ENCODE assay signal across 1 cellular context in the genomic region with DNA sequence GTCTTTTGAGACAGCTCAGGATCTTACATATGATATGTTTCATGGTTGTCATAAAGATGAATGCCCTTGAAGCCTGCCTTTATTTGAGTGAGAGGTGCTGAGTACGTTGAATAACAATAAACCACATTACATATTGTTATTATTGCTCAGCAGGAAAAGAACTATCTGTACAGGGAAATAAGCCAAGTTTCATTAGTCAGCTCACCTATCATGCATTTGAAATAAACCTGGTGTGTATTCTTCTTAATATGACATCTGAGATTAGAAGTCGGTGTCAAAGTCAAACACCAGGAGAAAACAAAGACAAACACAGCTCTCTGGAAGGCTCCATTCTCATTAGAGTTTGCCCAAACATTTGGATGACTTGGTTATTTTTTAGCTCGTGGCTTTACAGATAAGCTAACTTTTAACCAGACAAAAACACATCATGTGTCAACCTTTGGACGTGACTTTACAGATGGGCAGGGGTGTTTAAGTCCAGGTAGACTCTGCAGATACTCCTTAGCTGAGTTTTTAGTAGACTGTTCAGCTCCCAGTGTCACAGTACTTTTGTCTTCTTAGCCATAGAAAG.
TF ChIP-seq lines count a peak whose summit lies in the region.

No MANE protein-coding gene starts in this region.

TF ChIP-seq in HepG2, 621 proteins besides CTCF, POLR2A, EP300 and RAD21 (continued from another document and continues in another):
- TF ChIP-seq, protein P1, sequence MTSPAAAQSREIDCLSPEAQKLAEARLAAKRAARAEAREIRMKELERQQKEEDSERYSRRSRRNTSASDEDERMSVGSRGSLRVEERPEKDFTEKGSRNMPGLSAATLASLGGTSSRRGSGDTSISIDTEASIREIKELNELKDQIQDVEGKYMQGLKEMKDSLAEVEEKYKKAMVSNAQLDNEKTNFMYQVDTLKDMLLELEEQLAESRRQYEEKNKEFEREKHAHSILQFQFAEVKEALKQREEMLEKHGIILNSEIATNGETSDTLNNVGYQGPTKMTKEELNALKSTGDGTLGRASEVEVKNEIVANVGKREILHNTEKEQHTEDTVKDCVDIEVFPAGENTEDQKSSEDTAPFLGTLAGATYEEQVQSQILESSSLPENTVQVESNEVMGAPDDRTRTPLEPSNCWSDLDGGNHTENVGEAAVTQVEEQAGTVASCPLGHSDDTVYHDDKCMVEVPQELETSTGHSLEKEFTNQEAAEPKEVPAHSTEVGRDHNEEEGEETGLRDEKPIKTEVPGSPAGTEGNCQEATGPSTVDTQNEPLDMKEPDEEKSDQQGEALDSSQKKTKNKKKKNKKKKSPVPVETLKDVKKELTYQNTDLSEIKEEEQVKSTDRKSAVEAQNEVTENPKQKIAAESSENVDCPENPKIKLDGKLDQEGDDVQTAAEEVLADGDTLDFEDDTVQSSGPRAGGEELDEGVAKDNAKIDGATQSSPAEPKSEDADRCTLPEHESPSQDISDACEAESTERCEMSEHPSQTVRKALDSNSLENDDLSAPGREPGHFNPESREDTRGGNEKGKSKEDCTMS (CRISPR knock-in tag; conservative IDR thresholded peaks at IDR 0.05), result no peak
- TF ChIP-seq SMARCC2 (IDR thresholded peaks at IDR 0.05), result no peak
- TF ChIP-seq, protein P2, sequence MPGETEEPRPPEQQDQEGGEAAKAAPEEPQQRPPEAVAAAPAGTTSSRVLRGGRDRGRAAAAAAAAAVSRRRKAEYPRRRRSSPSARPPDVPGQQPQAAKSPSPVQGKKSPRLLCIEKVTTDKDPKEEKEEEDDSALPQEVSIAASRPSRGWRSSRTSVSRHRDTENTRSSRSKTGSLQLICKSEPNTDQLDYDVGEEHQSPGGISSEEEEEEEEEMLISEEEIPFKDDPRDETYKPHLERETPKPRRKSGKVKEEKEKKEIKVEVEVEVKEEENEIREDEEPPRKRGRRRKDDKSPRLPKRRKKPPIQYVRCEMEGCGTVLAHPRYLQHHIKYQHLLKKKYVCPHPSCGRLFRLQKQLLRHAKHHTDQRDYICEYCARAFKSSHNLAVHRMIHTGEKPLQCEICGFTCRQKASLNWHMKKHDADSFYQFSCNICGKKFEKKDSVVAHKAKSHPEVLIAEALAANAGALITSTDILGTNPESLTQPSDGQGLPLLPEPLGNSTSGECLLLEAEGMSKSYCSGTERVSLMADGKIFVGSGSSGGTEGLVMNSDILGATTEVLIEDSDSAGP (CRISPR knock-in tag; IDR thresholded peaks at IDR 0.05; ENCODE audit: borderline replicate concordance), result no peak
- TF ChIP-seq MIER2 (CRISPR knock-in tag; IDR thresholded peaks at IDR 0.05), result 0 out of 2 replicates have a peak, but pooled peaks have one; percentile 8
- TF ChIP-seq, protein P3, sequence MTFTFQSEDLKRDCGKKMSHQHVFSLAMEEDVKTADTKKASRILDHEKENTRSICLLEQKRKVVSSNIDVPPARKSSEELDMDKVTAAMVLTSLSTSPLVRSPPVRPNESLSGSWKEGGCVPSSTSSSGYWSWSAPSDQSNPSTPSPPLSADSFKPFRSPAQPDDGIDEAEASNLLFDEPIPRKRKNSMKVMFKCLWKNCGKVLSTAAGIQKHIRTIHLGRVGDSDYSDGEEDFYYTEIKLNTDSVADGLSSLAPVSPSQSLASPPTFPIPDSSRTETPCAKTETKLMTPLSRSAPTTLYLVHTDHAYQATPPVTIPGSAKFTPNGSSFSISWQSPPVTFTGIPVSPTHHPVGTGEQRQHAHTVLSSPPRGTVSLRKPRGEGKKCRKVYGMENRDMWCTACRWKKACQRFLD (CRISPR knock-in tag; IDR thresholded peaks at IDR 0.05; ENCODE audit: borderline replicate concordance), result no peak
- TF ChIP-seq ZFP62 (CRISPR knock-in tag; IDR thresholded peaks at IDR 0.05), result no peak
- TF ChIP-seq ZNF879 (CRISPR knock-in tag; IDR thresholded peaks at IDR 0.05), result no peak
- TF ChIP-seq, protein P4, sequence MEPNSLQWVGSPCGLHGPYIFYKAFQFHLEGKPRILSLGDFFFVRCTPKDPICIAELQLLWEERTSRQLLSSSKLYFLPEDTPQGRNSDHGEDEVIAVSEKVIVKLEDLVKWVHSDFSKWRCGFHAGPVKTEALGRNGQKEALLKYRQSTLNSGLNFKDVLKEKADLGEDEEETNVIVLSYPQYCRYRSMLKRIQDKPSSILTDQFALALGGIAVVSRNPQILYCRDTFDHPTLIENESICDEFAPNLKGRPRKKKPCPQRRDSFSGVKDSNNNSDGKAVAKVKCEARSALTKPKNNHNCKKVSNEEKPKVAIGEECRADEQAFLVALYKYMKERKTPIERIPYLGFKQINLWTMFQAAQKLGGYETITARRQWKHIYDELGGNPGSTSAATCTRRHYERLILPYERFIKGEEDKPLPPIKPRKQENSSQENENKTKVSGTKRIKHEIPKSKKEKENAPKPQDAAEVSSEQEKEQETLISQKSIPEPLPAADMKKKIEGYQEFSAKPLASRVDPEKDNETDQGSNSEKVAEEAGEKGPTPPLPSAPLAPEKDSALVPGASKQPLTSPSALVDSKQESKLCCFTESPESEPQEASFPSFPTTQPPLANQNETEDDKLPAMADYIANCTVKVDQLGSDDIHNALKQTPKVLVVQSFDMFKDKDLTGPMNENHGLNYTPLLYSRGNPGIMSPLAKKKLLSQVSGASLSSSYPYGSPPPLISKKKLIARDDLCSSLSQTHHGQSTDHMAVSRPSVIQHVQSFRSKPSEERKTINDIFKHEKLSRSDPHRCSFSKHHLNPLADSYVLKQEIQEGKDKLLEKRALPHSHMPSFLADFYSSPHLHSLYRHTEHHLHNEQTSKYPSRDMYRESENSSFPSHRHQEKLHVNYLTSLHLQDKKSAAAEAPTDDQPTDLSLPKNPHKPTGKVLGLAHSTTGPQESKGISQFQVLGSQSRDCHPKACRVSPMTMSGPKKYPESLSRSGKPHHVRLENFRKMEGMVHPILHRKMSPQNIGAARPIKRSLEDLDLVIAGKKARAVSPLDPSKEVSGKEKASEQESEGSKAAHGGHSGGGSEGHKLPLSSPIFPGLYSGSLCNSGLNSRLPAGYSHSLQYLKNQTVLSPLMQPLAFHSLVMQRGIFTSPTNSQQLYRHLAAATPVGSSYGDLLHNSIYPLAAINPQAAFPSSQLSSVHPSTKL (CRISPR knock-in tag; IDR thresholded peaks at IDR 0.05), result peak; percentile 74
- peak; percentile 64 for TF ChIP-seq FOXA3 (CRISPR knock-in tag; IDR thresholded peaks at IDR 0.05)
- TF ChIP-seq, protein P5, sequence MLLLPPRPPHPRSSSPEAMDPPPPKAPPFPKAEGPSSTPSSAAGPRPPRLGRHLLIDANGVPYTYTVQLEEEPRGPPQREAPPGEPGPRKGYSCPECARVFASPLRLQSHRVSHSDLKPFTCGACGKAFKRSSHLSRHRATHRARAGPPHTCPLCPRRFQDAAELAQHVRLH (CRISPR knock-in tag; IDR thresholded peaks at IDR 0.05; ENCODE audit: borderline replicate concordance, low read depth), result no peak
- no peak for TF ChIP-seq MAFF (IDR thresholded peaks at IDR 0.05; ENCODE audit: low read depth, low read length)
- TF ChIP-seq ZNF552 (CRISPR knock-in tag; IDR thresholded peaks at IDR 0.05; ENCODE audit: borderline replicate concordance), result no peak
- TF ChIP-seq NONO (IDR thresholded peaks at IDR 0.05), result no peak
- TF ChIP-seq NONO (CRISPR knock-in tag; conservative IDR thresholded peaks at IDR 0.05), result 0 out of 2 replicates have a peak, but pooled peaks have one; percentile 42
- no peak for TF ChIP-seq MYC (CRISPR knock-in tag; IDR thresholded peaks at IDR 0.05; ENCODE audit: borderline replicate concordance)
- 0 out of 2 replicates have a peak, but pooled peaks have one; percentile 27 for TF ChIP-seq ATF1 (CRISPR knock-in tag; IDR thresholded peaks at IDR 0.05)
- TF ChIP-seq GTF3A (CRISPR knock-in tag; conservative IDR thresholded peaks at IDR 0.05), result no peak
- TF ChIP-seq PHF21A (CRISPR knock-in tag; IDR thresholded peaks at IDR 0.05), result 0 out of 2 replicates have a peak, but pooled peaks have one; percentile 53
- peak; percentile 27 for TF ChIP-seq TCF7 (IDR thresholded peaks at IDR 0.05; ENCODE audit: low read depth)
- peak; percentile 91 for TF ChIP-seq MEF2D (CRISPR knock-in tag; IDR thresholded peaks at IDR 0.05)
- TF ChIP-seq NCOA2 (CRISPR knock-in tag; IDR thresholded peaks at IDR 0.05), result peak; percentile 52
- TF ChIP-seq, protein P6, sequence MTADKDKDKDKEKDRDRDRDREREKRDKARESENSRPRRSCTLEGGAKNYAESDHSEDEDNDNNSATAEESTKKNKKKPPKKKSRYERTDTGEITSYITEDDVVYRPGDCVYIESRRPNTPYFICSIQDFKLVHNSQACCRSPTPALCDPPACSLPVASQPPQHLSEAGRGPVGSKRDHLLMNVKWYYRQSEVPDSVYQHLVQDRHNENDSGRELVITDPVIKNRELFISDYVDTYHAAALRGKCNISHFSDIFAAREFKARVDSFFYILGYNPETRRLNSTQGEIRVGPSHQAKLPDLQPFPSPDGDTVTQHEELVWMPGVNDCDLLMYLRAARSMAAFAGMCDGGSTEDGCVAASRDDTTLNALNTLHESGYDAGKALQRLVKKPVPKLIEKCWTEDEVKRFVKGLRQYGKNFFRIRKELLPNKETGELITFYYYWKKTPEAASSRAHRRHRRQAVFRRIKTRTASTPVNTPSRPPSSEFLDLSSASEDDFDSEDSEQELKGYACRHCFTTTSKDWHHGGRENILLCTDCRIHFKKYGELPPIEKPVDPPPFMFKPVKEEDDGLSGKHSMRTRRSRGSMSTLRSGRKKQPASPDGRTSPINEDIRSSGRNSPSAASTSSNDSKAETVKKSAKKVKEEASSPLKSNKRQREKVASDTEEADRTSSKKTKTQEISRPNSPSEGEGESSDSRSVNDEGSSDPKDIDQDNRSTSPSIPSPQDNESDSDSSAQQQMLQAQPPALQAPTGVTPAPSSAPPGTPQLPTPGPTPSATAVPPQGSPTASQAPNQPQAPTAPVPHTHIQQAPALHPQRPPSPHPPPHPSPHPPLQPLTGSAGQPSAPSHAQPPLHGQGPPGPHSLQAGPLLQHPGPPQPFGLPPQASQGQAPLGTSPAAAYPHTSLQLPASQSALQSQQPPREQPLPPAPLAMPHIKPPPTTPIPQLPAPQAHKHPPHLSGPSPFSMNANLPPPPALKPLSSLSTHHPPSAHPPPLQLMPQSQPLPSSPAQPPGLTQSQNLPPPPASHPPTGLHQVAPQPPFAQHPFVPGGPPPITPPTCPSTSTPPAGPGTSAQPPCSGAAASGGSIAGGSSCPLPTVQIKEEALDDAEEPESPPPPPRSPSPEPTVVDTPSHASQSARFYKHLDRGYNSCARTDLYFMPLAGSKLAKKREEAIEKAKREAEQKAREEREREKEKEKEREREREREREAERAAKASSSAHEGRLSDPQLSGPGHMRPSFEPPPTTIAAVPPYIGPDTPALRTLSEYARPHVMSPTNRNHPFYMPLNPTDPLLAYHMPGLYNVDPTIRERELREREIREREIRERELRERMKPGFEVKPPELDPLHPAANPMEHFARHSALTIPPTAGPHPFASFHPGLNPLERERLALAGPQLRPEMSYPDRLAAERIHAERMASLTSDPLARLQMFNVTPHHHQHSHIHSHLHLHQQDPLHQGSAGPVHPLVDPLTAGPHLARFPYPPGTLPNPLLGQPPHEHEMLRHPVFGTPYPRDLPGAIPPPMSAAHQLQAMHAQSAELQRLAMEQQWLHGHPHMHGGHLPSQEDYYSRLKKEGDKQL (CRISPR knock-in tag; IDR thresholded peaks at IDR 0.05; ENCODE audit: low read depth), result peak; percentile 60; the same call in 1 of the 2 replicates
- TF ChIP-seq, protein P7, sequence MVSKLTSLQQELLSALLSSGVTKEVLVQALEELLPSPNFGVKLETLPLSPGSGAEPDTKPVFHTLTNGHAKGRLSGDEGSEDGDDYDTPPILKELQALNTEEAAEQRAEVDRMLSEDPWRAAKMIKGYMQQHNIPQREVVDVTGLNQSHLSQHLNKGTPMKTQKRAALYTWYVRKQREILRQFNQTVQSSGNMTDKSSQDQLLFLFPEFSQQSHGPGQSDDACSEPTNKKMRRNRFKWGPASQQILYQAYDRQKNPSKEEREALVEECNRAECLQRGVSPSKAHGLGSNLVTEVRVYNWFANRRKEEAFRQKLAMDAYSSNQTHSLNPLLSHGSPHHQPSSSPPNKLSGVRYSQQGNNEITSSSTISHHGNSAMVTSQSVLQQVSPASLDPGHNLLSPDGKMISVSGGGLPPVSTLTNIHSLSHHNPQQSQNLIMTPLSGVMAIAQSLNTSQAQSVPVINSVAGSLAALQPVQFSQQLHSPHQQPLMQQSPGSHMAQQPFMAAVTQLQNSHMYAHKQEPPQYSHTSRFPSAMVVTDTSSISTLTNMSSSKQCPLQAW (CRISPR knock-in tag; IDR thresholded peaks at IDR 0.05), result 0 out of 2 replicates have a peak, but pooled peaks have one; percentile 53
- peak; percentile 45; the same call in 1 of the 2 replicates for TF ChIP-seq ZNF556 (CRISPR knock-in tag; IDR thresholded peaks at IDR 0.05; ENCODE audit: borderline replicate concordance)
- no peak for TF ChIP-seq EZH2 (conservative IDR thresholded peaks at IDR 0.05; ENCODE audit: low read depth, low read length)
- no peak for TF ChIP-seq KLF9 (CRISPR knock-in tag; IDR thresholded peaks at IDR 0.05; ENCODE audit: low read depth)
- TF ChIP-seq ATF7-NPFF (CRISPR knock-in tag; IDR thresholded peaks at IDR 0.05; ENCODE audit: low read depth), result no peak
- TF ChIP-seq TEAD3 (CRISPR knock-in tag; optimal IDR thresholded peaks at IDR 0.05; ENCODE audit: borderline replicate concordance), result peak; percentile 34
- peak; percentile 71; the same call in 1 of the 2 replicates for TF ChIP-seq KDM6A (CRISPR knock-in tag; IDR thresholded peaks at IDR 0.05; ENCODE audit: low read depth)
- TF ChIP-seq, protein P8, sequence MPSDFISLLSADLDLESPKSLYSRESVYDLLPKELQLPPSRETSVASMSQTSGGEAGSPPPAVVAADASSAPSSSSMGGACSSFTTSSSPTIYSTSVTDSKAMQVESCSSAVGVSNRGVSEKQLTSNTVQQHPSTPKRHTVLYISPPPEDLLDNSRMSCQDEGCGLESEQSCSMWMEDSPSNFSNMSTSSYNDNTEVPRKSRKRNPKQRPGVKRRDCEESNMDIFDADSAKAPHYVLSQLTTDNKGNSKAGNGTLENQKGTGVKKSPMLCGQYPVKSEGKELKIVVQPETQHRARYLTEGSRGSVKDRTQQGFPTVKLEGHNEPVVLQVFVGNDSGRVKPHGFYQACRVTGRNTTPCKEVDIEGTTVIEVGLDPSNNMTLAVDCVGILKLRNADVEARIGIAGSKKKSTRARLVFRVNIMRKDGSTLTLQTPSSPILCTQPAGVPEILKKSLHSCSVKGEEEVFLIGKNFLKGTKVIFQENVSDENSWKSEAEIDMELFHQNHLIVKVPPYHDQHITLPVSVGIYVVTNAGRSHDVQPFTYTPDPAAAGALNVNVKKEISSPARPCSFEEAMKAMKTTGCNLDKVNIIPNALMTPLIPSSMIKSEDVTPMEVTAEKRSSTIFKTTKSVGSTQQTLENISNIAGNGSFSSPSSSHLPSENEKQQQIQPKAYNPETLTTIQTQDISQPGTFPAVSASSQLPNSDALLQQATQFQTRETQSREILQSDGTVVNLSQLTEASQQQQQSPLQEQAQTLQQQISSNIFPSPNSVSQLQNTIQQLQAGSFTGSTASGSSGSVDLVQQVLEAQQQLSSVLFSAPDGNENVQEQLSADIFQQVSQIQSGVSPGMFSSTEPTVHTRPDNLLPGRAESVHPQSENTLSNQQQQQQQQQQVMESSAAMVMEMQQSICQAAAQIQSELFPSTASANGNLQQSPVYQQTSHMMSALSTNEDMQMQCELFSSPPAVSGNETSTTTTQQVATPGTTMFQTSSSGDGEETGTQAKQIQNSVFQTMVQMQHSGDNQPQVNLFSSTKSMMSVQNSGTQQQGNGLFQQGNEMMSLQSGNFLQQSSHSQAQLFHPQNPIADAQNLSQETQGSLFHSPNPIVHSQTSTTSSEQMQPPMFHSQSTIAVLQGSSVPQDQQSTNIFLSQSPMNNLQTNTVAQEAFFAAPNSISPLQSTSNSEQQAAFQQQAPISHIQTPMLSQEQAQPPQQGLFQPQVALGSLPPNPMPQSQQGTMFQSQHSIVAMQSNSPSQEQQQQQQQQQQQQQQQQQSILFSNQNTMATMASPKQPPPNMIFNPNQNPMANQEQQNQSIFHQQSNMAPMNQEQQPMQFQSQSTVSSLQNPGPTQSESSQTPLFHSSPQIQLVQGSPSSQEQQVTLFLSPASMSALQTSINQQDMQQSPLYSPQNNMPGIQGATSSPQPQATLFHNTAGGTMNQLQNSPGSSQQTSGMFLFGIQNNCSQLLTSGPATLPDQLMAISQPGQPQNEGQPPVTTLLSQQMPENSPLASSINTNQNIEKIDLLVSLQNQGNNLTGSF (CRISPR knock-in tag; IDR thresholded peaks at IDR 0.05), result no peak
- no peak for TF ChIP-seq ARHGAP35 (CRISPR knock-in tag; IDR thresholded peaks at IDR 0.05; ENCODE audit: borderline replicate concordance)
